ENCODE assay signal across 1 cellular context in the genomic region with DNA sequence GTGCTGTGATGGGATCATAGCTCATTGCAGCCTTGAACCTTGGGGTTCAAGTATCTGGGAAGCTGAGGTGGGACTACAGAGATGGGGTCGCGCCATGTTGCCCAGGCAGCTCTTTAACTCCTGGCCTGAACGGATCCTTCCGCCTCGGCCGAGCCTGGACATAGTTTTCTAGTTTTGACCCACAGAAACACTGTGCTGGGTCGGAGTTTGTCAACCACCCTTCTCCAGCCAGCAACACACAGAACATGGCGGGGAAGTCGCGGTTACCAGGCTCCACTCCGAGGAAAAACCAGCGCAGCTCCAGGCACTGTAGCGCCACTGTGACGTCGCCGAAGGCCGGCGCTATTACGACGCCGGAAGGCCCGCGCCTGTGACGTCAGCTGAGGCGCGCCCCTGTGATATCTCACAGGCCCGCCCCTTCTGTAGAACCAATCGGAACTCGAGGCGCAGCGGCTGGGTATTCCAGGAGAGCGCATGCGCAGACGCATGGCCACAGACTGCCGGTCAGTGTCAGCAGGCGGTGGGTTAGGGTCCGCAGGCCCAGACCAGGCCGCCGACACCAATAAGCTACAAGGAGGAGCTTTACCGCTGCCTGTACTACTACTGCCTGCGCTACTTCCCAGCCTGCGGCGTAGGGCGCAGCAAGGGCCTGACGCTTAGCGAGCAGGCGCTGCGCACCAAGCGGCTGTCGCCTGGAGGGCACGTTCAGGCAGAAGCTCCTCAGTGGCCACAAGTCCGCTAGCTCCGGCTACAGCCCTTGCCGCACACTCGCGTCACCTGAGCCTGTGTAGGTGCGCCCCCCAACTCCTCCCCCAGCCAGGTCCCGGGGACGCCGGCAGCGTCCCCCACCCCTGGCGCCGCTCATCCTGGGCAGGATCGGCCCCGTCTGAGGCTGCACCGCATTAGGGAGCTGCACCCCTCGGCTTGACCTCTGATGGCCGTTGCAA.
A peak's percentile ranks its signal among the peaks of the same experiment; 100 is the strongest.
TF ChIP-seq lines count a peak whose summit lies in the region.

No MANE protein-coding gene starts in this region.

TF ChIP-seq in K562, 482 proteins besides CTCF, POLR2A, EP300 and RAD21 (continued from another document and continues in another):
- peak; percentile 41; the same call in 1 of the 2 replicates for TF ChIP-seq PKNOX1 (IDR thresholded peaks at IDR 0.05)
- no peak for TF ChIP-seq SMARCB1 (IDR thresholded peaks at IDR 0.05; ENCODE audit: insufficient read length, low read depth)
- no peak for TF ChIP-seq LARP7 (IDR thresholded peaks at IDR 0.05)
- no peak for TF ChIP-seq ARID2 (IDR thresholded peaks at IDR 0.05)
- TF ChIP-seq ZNF311 (CRISPR knock-in tag; IDR thresholded peaks at IDR 0.05), result no peak
- peak; percentile 70 for TF ChIP-seq ELF1 (tag; IDR thresholded peaks at IDR 0.05)
- TF ChIP-seq ZBTB12 (CRISPR knock-in tag; IDR thresholded peaks at IDR 0.05), result peak; percentile 99
- TF ChIP-seq, protein P1, sequence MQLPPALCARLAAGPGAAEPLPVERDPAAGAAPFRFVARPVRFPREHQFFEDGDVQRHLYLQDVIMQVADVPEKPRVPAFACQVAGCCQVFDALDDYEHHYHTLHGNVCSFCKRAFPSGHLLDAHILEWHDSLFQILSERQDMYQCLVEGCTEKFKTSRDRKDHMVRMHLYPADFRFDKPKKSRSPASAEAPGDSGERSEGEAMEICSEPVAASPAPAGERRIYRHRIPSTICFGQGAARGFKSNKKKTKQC (CRISPR knock-in tag; IDR thresholded peaks at IDR 0.05), result peak; percentile 86
- TF ChIP-seq HOXB6 (CRISPR knock-in tag; IDR thresholded peaks at IDR 0.05; ENCODE audit: borderline replicate concordance), result no peak
- peak; percentile 56; the same call in 1 of the 2 replicates for TF ChIP-seq ZBED1 (IDR thresholded peaks at IDR 0.05)
- TF ChIP-seq HSF4 (CRISPR knock-in tag; IDR thresholded peaks at IDR 0.05; ENCODE audit: borderline replicate concordance), result no peak
- TF ChIP-seq THRB (CRISPR knock-in tag; conservative IDR thresholded peaks at IDR 0.05), result 0 out of 2 replicates have a peak, but pooled peaks have one; percentile 34
- no peak for TF ChIP-seq WHSC1 (IDR thresholded peaks at IDR 0.05; ENCODE audit: low read length)
- TF ChIP-seq SMARCA5 (IDR thresholded peaks at IDR 0.05), result no peak
- no peak for TF ChIP-seq POLR3G (IDR thresholded peaks at IDR 0.05; ENCODE audit: extremely low read depth, insufficient read length, insufficient replicate concordance)
- TF ChIP-seq, protein P2, sequence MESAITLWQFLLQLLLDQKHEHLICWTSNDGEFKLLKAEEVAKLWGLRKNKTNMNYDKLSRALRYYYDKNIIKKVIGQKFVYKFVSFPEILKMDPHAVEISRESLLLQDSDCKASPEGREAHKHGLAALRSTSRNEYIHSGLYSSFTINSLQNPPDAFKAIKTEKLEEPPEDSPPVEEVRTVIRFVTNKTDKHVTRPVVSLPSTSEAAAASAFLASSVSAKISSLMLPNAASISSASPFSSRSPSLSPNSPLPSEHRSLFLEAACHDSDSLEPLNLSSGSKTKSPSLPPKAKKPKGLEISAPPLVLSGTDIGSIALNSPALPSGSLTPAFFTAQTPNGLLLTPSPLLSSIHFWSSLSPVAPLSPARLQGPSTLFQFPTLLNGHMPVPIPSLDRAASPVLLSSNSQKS (CRISPR knock-in tag; IDR thresholded peaks at IDR 0.05), result 0 out of 2 replicates have a peak, but pooled peaks have one; percentile 25
- TF ChIP-seq GATAD2B (IDR thresholded peaks at IDR 0.05; ENCODE audit: borderline replicate concordance), result no peak
- no peak for TF ChIP-seq SREBF1 (IDR thresholded peaks at IDR 0.05; ENCODE audit: borderline replicate concordance, low read depth, low read length)
- TF ChIP-seq EGR1 (conservative IDR thresholded peaks at IDR 0.05), result no peak
- TF ChIP-seq RBFOX2 (IDR thresholded peaks at IDR 0.05; ENCODE audit: low read depth, low read length), result peak; percentile 94
- peak; percentile 55 for TF ChIP-seq NFIC (IDR thresholded peaks at IDR 0.05)
- TF ChIP-seq ZNF224 (CRISPR knock-in tag; IDR thresholded peaks at IDR 0.05), result no peak
- no peak for TF ChIP-seq MCM2 (IDR thresholded peaks at IDR 0.05; ENCODE audit: low read depth)
- TF ChIP-seq OTX1 (CRISPR knock-in tag; IDR thresholded peaks at IDR 0.05), result 0 out of 2 replicates have a peak, but pooled peaks have one; percentile 54
- no peak for TF ChIP-seq DMBX1 (CRISPR knock-in tag; IDR thresholded peaks at IDR 0.05; ENCODE audit: borderline replicate concordance)
- TF ChIP-seq NCOA2 (IDR thresholded peaks at IDR 0.05; ENCODE audit: partially characterized antibody in 2 of 2), result no peak
- no peak for TF ChIP-seq CHAMP1 (IDR thresholded peaks at IDR 0.05)
- no peak for TF ChIP-seq ZNF561 (CRISPR knock-in tag; conservative IDR thresholded peaks at IDR 0.05)
- no peak for TF ChIP-seq ZNF444 (CRISPR knock-in tag; IDR thresholded peaks at IDR 0.05)
- TF ChIP-seq HMG20A (CRISPR knock-in tag; conservative IDR thresholded peaks at IDR 0.05), result no peak
- TF ChIP-seq BCL6 (CRISPR knock-in tag; IDR thresholded peaks at IDR 0.05), result no peak
- peak; percentile 79 for TF ChIP-seq TAF1 (IDR thresholded peaks at IDR 0.05; ENCODE audit: control insufficient read depth, extremely low read depth, insufficient read depth, low read length, severe bottlenecking)
- TF ChIP-seq, protein P3, sequence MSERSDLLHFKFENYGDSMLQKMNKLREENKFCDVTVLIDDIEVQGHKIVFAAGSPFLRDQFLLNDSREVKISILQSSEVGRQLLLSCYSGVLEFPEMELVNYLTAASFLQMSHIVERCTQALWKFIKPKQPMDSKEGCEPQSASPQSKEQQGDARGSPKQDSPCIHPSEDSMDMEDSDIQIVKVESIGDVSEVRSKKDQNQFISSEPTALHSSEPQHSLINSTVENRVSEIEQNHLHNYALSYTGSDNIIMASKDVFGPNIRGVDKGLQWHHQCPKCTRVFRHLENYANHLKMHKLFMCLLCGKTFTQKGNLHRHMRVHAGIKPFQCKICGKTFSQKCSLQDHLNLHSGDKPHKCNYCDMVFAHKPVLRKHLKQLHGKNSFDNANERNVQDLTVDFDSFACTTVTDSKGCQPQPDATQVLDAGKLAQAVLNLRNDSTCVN (CRISPR knock-in tag; IDR thresholded peaks at IDR 0.05), result 0 out of 2 replicates have a peak, but pooled peaks have one; percentile 29
- peak; percentile 31; the same call in 1 of the 2 replicates for TF ChIP-seq ZNF134 (CRISPR knock-in tag; conservative IDR thresholded peaks at IDR 0.05)
- no peak for TF ChIP-seq ZNF354B (CRISPR knock-in tag; IDR thresholded peaks at IDR 0.05)
- no peak for TF ChIP-seq PHB2 (IDR thresholded peaks at IDR 0.05; ENCODE audit: low read depth)
- TF ChIP-seq RFX7 (CRISPR knock-in tag; IDR thresholded peaks at IDR 0.05), result no peak
- TF ChIP-seq XRCC5 (IDR thresholded peaks at IDR 0.05; ENCODE audit: low read depth, low read length), result no peak
- TF ChIP-seq, protein P4, sequence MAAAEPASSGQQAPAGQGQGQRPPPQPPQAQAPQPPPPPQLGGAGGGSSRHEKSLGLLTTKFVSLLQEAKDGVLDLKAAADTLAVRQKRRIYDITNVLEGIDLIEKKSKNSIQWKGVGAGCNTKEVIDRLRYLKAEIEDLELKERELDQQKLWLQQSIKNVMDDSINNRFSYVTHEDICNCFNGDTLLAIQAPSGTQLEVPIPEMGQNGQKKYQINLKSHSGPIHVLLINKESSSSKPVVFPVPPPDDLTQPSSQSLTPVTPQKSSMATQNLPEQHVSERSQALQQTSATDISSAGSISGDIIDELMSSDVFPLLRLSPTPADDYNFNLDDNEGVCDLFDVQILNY (CRISPR knock-in tag; IDR thresholded peaks at IDR 0.05), result no peak
- no peak for TF ChIP-seq CBX8 (IDR thresholded peaks at IDR 0.05; ENCODE audit: borderline replicate concordance, extremely low read depth, low read depth, low read length, poor library complexity, severe bottlenecking)
- no peak for TF ChIP-seq RAD51 (IDR thresholded peaks at IDR 0.05; ENCODE audit: borderline replicate concordance, low read depth)
- TF ChIP-seq ZNF77 (CRISPR knock-in tag; IDR thresholded peaks at IDR 0.05), result no peak
- TF ChIP-seq GABPB2 (CRISPR knock-in tag; conservative IDR thresholded peaks at IDR 0.05), result no peak; the same call in 1 of the 2 replicates
- TF ChIP-seq ADNP (tag; IDR thresholded peaks at IDR 0.05), result no peak
- TF ChIP-seq SMAD4 (CRISPR knock-in tag; conservative IDR thresholded peaks at IDR 0.05), result peak; percentile 20
- TF ChIP-seq, protein P5, sequence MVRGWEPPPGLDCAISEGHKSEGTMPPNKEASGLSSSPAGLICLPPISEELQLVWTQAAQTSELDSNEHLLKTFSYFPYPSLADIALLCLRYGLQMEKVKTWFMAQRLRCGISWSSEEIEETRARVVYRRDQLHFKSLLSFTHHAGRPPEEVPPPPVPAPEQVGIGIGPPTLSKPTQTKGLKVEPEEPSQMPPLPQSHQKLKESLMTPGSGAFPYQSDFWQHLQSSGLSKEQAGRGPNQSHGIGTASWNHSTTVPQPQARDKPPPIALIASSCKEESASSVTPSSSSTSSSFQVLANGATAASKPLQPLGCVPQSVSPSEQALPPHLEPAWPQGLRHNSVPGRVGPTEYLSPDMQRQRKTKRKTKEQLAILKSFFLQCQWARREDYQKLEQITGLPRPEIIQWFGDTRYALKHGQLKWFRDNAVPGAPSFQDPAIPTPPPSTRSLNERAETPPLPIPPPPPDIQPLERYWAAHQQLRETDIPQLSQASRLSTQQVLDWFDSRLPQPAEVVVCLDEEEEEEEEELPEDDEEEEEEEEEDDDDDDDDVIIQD (CRISPR knock-in tag; IDR thresholded peaks at IDR 0.05), result no peak
- no peak for TF ChIP-seq NELFE (IDR thresholded peaks at IDR 0.05; ENCODE audit: insufficient read depth, insufficient read length)
- TF ChIP-seq SOX6 (IDR thresholded peaks at IDR 0.05), result peak; percentile 43; the same call in 1 of the 2 replicates
- TF ChIP-seq HDAC1 (IDR thresholded peaks at IDR 0.05), result peak in 1 of 2 experiments; percentile 81; a peak in 2 of 4 replicates
- peak; percentile 98 for TF ChIP-seq POLR2B (IDR thresholded peaks at IDR 0.05; ENCODE audit: low read depth, partially characterized antibody)
- TF ChIP-seq RCOR1 (IDR thresholded peaks at IDR 0.05; ENCODE audit: borderline replicate concordance in 1 of 2, low read depth in 2 of 2, low read length in 2 of 2), result no peak
- TF ChIP-seq, protein P6, sequence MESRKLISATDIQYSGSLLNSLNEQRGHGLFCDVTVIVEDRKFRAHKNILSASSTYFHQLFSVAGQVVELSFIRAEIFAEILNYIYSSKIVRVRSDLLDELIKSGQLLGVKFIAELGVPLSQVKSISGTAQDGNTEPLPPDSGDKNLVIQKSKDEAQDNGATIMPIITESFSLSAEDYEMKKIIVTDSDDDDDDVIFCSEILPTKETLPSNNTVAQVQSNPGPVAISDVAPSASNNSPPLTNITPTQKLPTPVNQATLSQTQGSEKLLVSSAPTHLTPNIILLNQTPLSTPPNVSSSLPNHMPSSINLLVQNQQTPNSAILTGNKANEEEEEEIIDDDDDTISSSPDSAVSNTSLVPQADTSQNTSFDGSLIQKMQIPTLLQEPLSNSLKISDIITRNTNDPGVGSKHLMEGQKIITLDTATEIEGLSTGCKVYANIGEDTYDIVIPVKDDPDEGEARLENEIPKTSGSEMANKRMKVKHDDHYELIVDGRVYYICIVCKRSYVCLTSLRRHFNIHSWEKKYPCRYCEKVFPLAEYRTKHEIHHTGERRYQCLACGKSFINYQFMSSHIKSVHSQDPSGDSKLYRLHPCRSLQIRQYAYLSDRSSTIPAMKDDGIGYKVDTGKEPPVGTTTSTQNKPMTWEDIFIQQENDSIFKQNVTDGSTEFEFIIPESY (CRISPR knock-in tag; IDR thresholded peaks at IDR 0.05), result peak; percentile 76
